ENCODE assay signal across 4 cellular contexts in genomic region chr11:18131115-18131514, GRCh38. TPM values are rescaled to one million over a fixed set of nuclear protein-coding genes. Genes with fewer than 3 reads are reported as not detected.
"Had no signal": no experiment of that assay in that cellular context is flagged by ENCODE, and none has a peak within 500 bp of the region (broad histone marks: within the 10 kb centered on the region; RNA-seq: fewer than 3 reads in every experiment).

No MANE protein-coding gene starts in this region.

RNA-seq across cellular contexts. Expression of gene MRGPRX3, which starts 1.3 kb away (rescaled TPM):
- total RNA-seq: LHCN-M2, M059J had no signal

RNA-seq across cellular contexts. Expression of gene MRGPRX4, which starts 41.5 kb away (rescaled TPM):
- total RNA-seq: LHCN-M2, M059J, MCF 10A, NCI-H460 had no signal
